In genomic region chr9:18141681-18142080, GRCh38 we compare ENCODE assay signal across 20 cellular contexts.
A peak's percentile ranks its signal among the peaks of the same experiment; 100 is the strongest.
DNase-seq lines count a peak whose midpoint lies in the region; ATAC-seq and TF ChIP-seq lines count a peak whose summit lies in the region.
"Had no signal": no experiment of that assay in that cellular context is flagged by ENCODE, and none has a peak within 500 bp of the region (broad histone marks: within the 10 kb centered on the region; RNA-seq: fewer than 3 reads in every experiment).

No MANE protein-coding gene starts in this region.

- no peaks in the 10 kb centered on the region for H4K20me1 ChIP-seq in GM23338 (replicated peaks; ENCODE audit: insufficient read depth)
- H4K20me1 ChIP-seq: BLaER1 treated with 17β-estradiol and CSF1 and Interleukin-3, amounts not matched to agents 10 nM and 100 nM had no signal

- no peak for TF ChIP-seq EP300 in esophagus muscularis mucosa (IDR thresholded peaks at IDR 0.05)

- no peak overlapping the region for H3K14ac ChIP-seq in trophoblast cell (ENCODE audit: low read length)

- H3K9me2 ChIP-seq in GM23338 (ENCODE audit: insufficient read depth), result peaks cover 11% of the 10 kb centered on the region; the same call in 1 of the 2 replicates

- H3K36me3 Mint-ChIP-seq in GM23338 (ENCODE audit: low read depth), result no peaks in the 10 kb centered on the region; the same call in 2 of the 3 replicates
- no peaks in the 10 kb centered on the region for H3K36me3 Mint-ChIP-seq in neural crest cell (ENCODE audit: low read depth)
- H3K36me3 Mint-ChIP-seq: CD8-positive, alpha-beta T cell had no signal

- H3K4me2 ChIP-seq in GM23338 (no peak overlapping the region), trophoblast cell (ENCODE audit: low read length) (no peak overlapping the region)
- H3K4me2 ChIP-seq: A549; BLaER1 treated with 17β-estradiol and CSF1 and Interleukin-3, amounts not matched to agents 10 nM and 100 nM had no signal

- no peak overlapping the region for H2AK5ac ChIP-seq in trophoblast cell (ENCODE audit: low read length)

- no peaks in the 10 kb centered on the region for H3K36me3 ChIP-seq in GM23338 (ENCODE audit: insufficient read depth)
- H3K36me3 ChIP-seq in esophagus muscularis mucosa, result no peaks in the 10 kb centered on the region
- no peaks in the 10 kb centered on the region for H3K36me3 ChIP-seq in trophoblast cell (ENCODE audit: control insufficient read depth in 1 of 2, insufficient read depth in 2 of 2, low read length in 2 of 2)
- H3K36me3 ChIP-seq: BLaER1 treated with 17β-estradiol and CSF1 and Interleukin-3, amounts not matched to agents 10 nM and 100 nM had no signal

- H3K23ac ChIP-seq in trophoblast cell (ENCODE audit: low read length), result peak overlapping the region; percentile 64

- 69% methylated on average over 2 of the region's 2 CpGs for WGBS in esophagus muscularis mucosa
- no CpG with 5 or more reads among the region's 2 CpGs for WGBS in trophoblast cell (ENCODE audit: extremely low coverage, insufficient coverage, insufficient read length)

- H2AFZ ChIP-seq in GM23338 (0 out of 2 replicates have a peak overlapping the region, but pooled peaks have one; percentile 20), trophoblast cell (ENCODE audit: insufficient read depth, low read length, poor library complexity) (no peak overlapping the region)

- no peaks in the 10 kb centered on the region for H3F3A ChIP-seq in GM23338 (replicated peaks; ENCODE audit: low read depth)

- no peaks in the 10 kb centered on the region for H3K79me1 ChIP-seq in trophoblast cell (ENCODE audit: low read length)

- ATAC-seq in GM23338 (no peak), Right ventricle myocardium superior (ENCODE audit: poor library complexity) (no peak)
- ATAC-seq: A549; CD8-positive, alpha-beta T cell; GM12878 had no signal

- H3K79me2 ChIP-seq in GM23338 (replicated peaks; ENCODE audit: insufficient read depth), result no peaks in the 10 kb centered on the region
- no peaks in the 10 kb centered on the region for H3K79me2 ChIP-seq in trophoblast cell (ENCODE audit: control insufficient read depth, insufficient read depth, low read length, poor library complexity)

- H3K4me1 Mint-ChIP-seq in GM23338 (peaks cover 7% of the 10 kb centered on the region), neural crest cell (peaks cover 41% of the 10 kb centered on the region)
- H3K4me1 Mint-ChIP-seq: B cell had no signal

- no peak overlapping the region for H3K4me3 Mint-ChIP-seq in GM23338
- no peak overlapping the region for H3K4me3 Mint-ChIP-seq in neural crest cell
- H3K4me3 Mint-ChIP-seq: B cell; CD4-positive, alpha-beta T cell; CD8-positive, alpha-beta T cell had no signal

- H4K8ac ChIP-seq in trophoblast cell (ENCODE audit: low read depth, low read length), result no peak overlapping the region

- intact Hi-C loops in esophagus muscularis mucosa (cut with DNase I) (no loop called here), Right ventricle myocardium superior (cut with DNase I) (loop anchor here (5.0 kb wide), 1 partner anchor 329 kb away; no protein-coding TSS in a partner anchor)

- no peak overlapping the region for H3K18ac ChIP-seq in trophoblast cell (ENCODE audit: low read length)

- in situ Hi-C loops in GM13977 (cut with MboI; ENCODE audit: low pct_unique_long_range_greater_than_20kb, low sequenced_read_pairs, unreplicated experiment), result no loop called here

- TF ChIP-seq POLR2A in esophagus muscularis mucosa (IDR thresholded peaks at IDR 0.05; ENCODE audit: low read depth), result no peak

- H3K27ac ChIP-seq in GM23338 (ENCODE audit: low read depth), result no peak overlapping the region
- peak overlapping the region in 3 of 4 donors; percentile 33 to 55 (median 51) for H3K27ac ChIP-seq in esophagus muscularis mucosa (replicated peaks in 1 of 4)
- no peak overlapping the region for H3K27ac ChIP-seq in trophoblast cell (ENCODE audit: low read depth, low read length)
- H3K27ac ChIP-seq: 22Rv1; A549; BLaER1 treated with 17β-estradiol and CSF1 and Interleukin-3, amounts not matched to agents 10 nM and 100 nM; C4-2B had no signal

- no peak overlapping the region for H2BK5ac ChIP-seq in trophoblast cell (ENCODE audit: low read depth, low read length, poor library complexity)

- H3K9me3 ChIP-seq in esophagus muscularis mucosa, result no peaks in the 10 kb centered on the region
- H3K9me3 ChIP-seq in trophoblast cell (ENCODE audit: insufficient read depth, low read depth, low read length), result no peaks in the 10 kb centered on the region
- H3K9me3 ChIP-seq: A549; BLaER1 treated with 17β-estradiol and CSF1 and Interleukin-3, amounts not matched to agents 10 nM and 100 nM; Caco-2 had no signal

- H3K4me1 ChIP-seq in GM23338 (ENCODE audit: insufficient read depth) (no peaks in the 10 kb centered on the region), esophagus muscularis mucosa (peaks cover 0 to 53% (median 30%) of the 10 kb centered on the region in 4 donors), trophoblast cell (ENCODE audit: control insufficient read depth in 1 of 2, insufficient read depth in 2 of 2, low read length in 2 of 2) (no peaks in the 10 kb centered on the region)
- H3K4me1 ChIP-seq: A549; BLaER1 treated with 17β-estradiol and CSF1 and Interleukin-3, amounts not matched to agents 10 nM and 100 nM; Caco-2 had no signal

- H3K27ac Mint-ChIP-seq in GM23338 (no peak overlapping the region), neural crest cell (ENCODE audit: unreplicated experiment) (peak overlapping the region; percentile 95)
- H3K27ac Mint-ChIP-seq: B cell; CD4-positive, alpha-beta T cell; CD8-positive, alpha-beta T cell had no signal

- no peak overlapping the region for H3K9ac ChIP-seq in trophoblast cell (ENCODE audit: low read length)
- H3K9ac ChIP-seq: BLaER1 treated with 17β-estradiol and CSF1 and Interleukin-3, amounts not matched to agents 10 nM and 100 nM had no signal

- H4K91ac ChIP-seq in trophoblast cell (ENCODE audit: low read depth, low read length), result no peak overlapping the region

- H3K27me3 Mint-ChIP-seq in GM23338 (ENCODE audit: insufficient read depth, low read depth, poor library complexity) (no peaks in the 10 kb centered on the region), neural crest cell (ENCODE audit: low read depth) (no peaks in the 10 kb centered on the region)
- H3K27me3 Mint-ChIP-seq: B cell; CD4-positive, alpha-beta T cell had no signal

- TF ChIP-seq CTCF in GM23338 (conservative IDR thresholded peaks at IDR 0.05; ENCODE audit: low read depth in 2 of 2), result no peak
- no peak for TF ChIP-seq CTCF in esophagus muscularis mucosa (IDR thresholded peaks at IDR 0.05)
- TF ChIP-seq CTCF in neural crest cell (conservative IDR thresholded peaks at IDR 0.05), result no peak
- no peak for TF ChIP-seq CTCF in GM13977 (IDR thresholded peaks at IDR 0.05; ENCODE audit: extremely low read depth, insufficient read depth, missing control alignments)

- no peak overlapping the region for H4K12ac ChIP-seq in trophoblast cell (ENCODE audit: low read depth, low read length)

- H3K4ac ChIP-seq in trophoblast cell (ENCODE audit: low read depth, low read length), result no peak overlapping the region

- no peak overlapping the region for H2BK12ac ChIP-seq in trophoblast cell (ENCODE audit: low read length)

- no peak overlapping the region for H3K4me3 ChIP-seq in GM23338
- H3K4me3 ChIP-seq in esophagus muscularis mucosa, result no peak overlapping the region
- H3K4me3 ChIP-seq in trophoblast cell (ENCODE audit: low read depth, low read length), result no peak overlapping the region
- H3K4me3 ChIP-seq: A549; BLaER1 treated with 17β-estradiol and CSF1 and Interleukin-3, amounts not matched to agents 10 nM and 100 nM; GM12878 had no signal

- H3K27me3 ChIP-seq in GM23338 (ENCODE audit: insufficient read depth), result no peaks in the 10 kb centered on the region
- H3K27me3 ChIP-seq in esophagus muscularis mucosa, result no peaks in the 10 kb centered on the region
- no peaks in the 10 kb centered on the region for H3K27me3 ChIP-seq in trophoblast cell (ENCODE audit: insufficient read depth, low read length)
- H3K27me3 ChIP-seq: BLaER1 treated with 17β-estradiol and CSF1 and Interleukin-3, amounts not matched to agents 10 nM and 100 nM had no signal

- DNase-seq in GM23338 (ENCODE audit: low spot score) (no peak), esophagus muscularis mucosa (ENCODE audit: extremely low spot score) (no peak), neural crest cell (ENCODE audit: low read depth, low spot score) (no peak), trophoblast cell (no peak), Right ventricle myocardium superior (no peak), GM13977 (ENCODE audit: low spot score) (no peak)
- DNase-seq in NK-92 treated with Interleukin-12 subunit alpha and Interleukin-12 subunit beta, amount 100 ng/mL, for 24 hours (lab: John Stamatoyannopoulos, UW), result no peak
- DNase-seq: AML-193; Caco-2; Calu3; CD4-positive, alpha-beta T cell; CD8-positive, alpha-beta T cell; DMS79 treated with DMSO at 0.1 percent for 48 hours; GF-D8 had no signal

- H3K9me3 Mint-ChIP-seq in GM23338 (no peaks in the 10 kb centered on the region), neural crest cell (peaks cover 7% of the 10 kb centered on the region)
- H3K9me3 Mint-ChIP-seq: CD8-positive, alpha-beta T cell had no signal

- H2BK120ac ChIP-seq in trophoblast cell (ENCODE audit: insufficient read depth, low read length, poor library complexity), result no peak overlapping the region

TF ChIP-seq in GM23338, 12 proteins besides CTCF, POLR2A, EP300 and RAD21 (continues in another document):
- TF ChIP-seq CREB1 (CRISPR knock-in tag; IDR thresholded peaks at IDR 0.05; ENCODE audit: low read depth), result no peak
- no peak for TF ChIP-seq NANOG (IDR thresholded peaks at IDR 0.05; ENCODE audit: borderline replicate concordance)
- TF ChIP-seq ETS1 (IDR thresholded peaks at IDR 0.05), result no peak
- TF ChIP-seq EZH2 (IDR thresholded peaks at IDR 0.05; ENCODE audit: low read depth, unreplicated experiment), result no peak

Comparison
In these comparisons a context has a peak if more than half of its experiments do, and no peak if none do; other contexts are left out.
1. H3K27ac ChIP-seq: peak in esophagus muscularis mucosa (3 of 4); none in GM23338 (single experiment) and trophoblast cell (single experiment).